8 cellular contexts compared by ENCODE assay signal in the genomic region with DNA sequence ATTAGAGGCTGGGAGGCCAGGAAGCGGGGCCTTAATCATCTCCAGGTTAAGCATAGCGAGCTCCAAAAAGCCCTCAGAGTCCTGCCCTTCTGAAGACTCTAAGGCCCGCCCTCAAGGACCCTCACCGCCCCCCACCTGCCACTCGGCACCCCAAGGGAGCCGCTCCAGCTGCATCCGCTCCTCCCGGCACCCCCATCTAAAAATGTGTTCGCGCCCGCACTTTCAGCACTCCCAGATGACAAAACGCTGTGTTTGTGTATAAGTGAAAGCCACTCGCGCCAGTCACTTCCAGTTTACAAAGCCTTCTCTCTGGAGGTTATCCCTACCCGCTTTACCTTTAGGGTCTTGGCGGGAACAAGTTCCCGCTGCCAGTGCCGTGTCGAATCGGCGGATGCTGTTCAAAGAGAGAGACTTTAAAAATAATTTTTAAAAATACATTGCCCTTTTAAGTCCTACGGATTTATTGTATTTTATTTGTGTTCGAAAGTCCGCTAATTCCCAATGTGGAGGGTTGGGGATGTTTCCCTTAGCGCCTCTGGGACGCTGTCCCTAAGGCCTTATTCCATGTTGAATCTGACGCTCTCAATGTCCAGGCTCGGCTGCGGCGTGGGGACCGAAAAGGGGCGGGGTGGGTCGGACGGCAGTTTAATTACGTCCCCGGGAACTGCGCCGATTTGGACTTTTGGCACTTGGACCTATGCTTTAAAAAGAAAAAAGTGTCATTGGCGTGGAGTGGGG. TPM values are rescaled to one million over a fixed set of nuclear protein-coding genes. Genes with fewer than 3 reads are reported as not detected.
DNase-seq lines count a peak whose midpoint lies in the region; ATAC-seq, FAIRE-seq and TF ChIP-seq lines count a peak whose summit lies in the region.

A gene (minus strand): TSS at position 64 of the 738 bp plus-strand sequence. CDS start 900 bp downstream, outside the sequence.
A gene with protein sequence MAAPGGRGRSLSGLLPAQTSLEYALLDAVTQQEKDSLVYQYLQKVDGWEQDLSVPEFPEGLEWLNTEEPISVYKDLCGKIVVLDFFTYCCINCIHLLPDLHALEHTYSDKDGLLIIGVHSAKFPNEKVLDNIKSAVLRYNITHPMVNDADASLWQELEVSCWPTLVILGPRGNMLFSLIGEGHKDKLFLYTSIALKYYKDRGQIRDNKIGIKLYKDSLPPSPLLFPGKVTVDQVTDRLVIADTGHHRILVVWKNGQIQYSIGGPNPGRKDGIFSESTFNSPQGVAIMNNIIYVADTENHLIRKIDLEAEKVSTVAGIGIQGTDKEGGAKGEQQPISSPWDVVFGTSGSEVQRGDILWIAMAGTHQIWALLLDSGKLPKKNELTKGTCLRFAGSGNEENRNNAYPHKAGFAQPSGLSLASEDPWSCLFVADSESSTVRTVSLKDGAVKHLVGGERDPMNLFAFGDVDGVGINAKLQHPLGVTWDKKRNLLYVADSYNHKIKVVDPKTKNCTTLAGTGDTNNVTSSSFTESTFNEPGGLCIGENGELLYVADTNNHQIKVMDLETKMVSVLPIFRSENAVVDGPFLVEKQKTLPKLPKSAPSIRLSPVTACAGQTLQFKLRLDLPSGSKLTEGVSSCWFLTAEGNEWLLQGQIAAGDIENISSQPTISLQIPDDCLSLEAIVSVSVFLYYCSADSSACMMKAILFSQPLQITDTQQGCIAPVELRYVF (plus strand): TSS at position 643 of the 738 bp plus-strand sequence. CDS start 212 bp downstream, outside the sequence.

- CTCF ChIA-PET in BJ (lab: Yijun Ruan, JAX): no interaction called here
- CTCF ChIA-PET in H1 (lab: Charles Lee; ENCODE audit: partially characterized antibody): interaction anchor here (0.9 kb wide), 1 partner anchor 55 kb away, joined by 3 read pairs; no protein-coding TSS in a partner anchor

- H2BK15ac ChIP-seq in H1 (ENCODE audit: low read length) (0 out of 2 replicates have a peak within 1 kb of the TSS, but pooled peaks have one; percentile 88), mesendoderm (replicated peaks; ENCODE audit: low read depth) (no peak within 1 kb of the TSS)

- H3K4ac ChIP-seq in H1 (replicated peaks; ENCODE audit: insufficient read length, low read depth, low read length) (peak within 1 kb of the TSS; percentile 55), mesendoderm (ENCODE audit: low read depth, low read length) (peak within 1 kb of the TSS; percentile 78)

- H2BK120ac ChIP-seq in H1 (replicated peaks; ENCODE audit: low read depth, low read length) (peak within 1 kb of the TSS; percentile 55), mesendoderm (ENCODE audit: low read depth, low read length) (peak within 1 kb of the TSS; percentile 15)

- no peak within 1 kb of the TSS for H2BK20ac ChIP-seq in H1 (ENCODE audit: low read length)

- no peaks in the 10 kb centered on the region for H4K20me1 ChIP-seq in H1 (replicated peaks in 1 of 2; ENCODE audit: control insufficient read depth in 1 of 2, insufficient read depth in 2 of 2, low read length in 2 of 2)

- H3K79me2 ChIP-seq in H1 (ENCODE audit: control insufficient read depth in 1 of 2, insufficient read depth in 2 of 2, low read length in 2 of 2) (peaks cover 0 to 50% of the 10 kb centered on the region in 2 experiments; a peak in 2 of 4 replicates), mesendoderm (ENCODE audit: control insufficient read depth, insufficient read depth, low read length) (peaks cover 10% of the 10 kb centered on the region)

- H3K4me1 ChIP-seq in H1 (replicated peaks in 1 of 4; ENCODE audit: control insufficient read depth in 3 of 4, insufficient read depth in 4 of 4, low read length in 3 of 4): peaks cover 3 to 6% (median 4%) of the 10 kb centered on the region in 4 experiments; a peak in 5 of 7 replicates
- peaks cover 4% of the 10 kb centered on the region for H3K4me1 ChIP-seq in mesendoderm (ENCODE audit: control insufficient read depth, low read depth, low read length)

- H3K56ac ChIP-seq in H1 (replicated peaks; ENCODE audit: insufficient read length, low read depth, low read length) (peak within 1 kb of the TSS; percentile 95), mesendoderm (ENCODE audit: low read length) (peak within 1 kb of the TSS; percentile 99)

- no peak for TF ChIP-seq CTCF in BJ (IDR thresholded peaks at IDR 0.05; ENCODE audit: insufficient read depth, low read depth, low read length)
- TF ChIP-seq CTCF in H1 (IDR thresholded peaks at IDR 0.05; ENCODE audit: control extremely low read depth in 1 of 3, insufficient read depth in 1 of 3, low read depth in 1 of 3, low read length in 3 of 3): no peak

- ATAC-seq in GM19351 (IDR thresholded peaks at IDR 0.05; ENCODE audit: unreplicated experiment) (peak; percentile 33), HG03571 (IDR thresholded peaks at IDR 0.05; ENCODE audit: unreplicated experiment) (peak; percentile 32)

- DNase-seq in BJ (ENCODE audit: low read depth) (no peak), NOMO-1 (lab: John Stamatoyannopoulos, UW; ENCODE audit: unreplicated experiment in 2 of 2) (peak; percentile 66 to 82), H1 (ENCODE audit: low read depth in 1 of 2, low spot score in 2 of 2) (peak; percentile 21 to 82), mesendoderm (peak; percentile 90)
- peak; percentile 42 to 48 for DNase-seq in activated CD8-positive, alpha-beta memory T cell treated with anti-CD3 and anti-CD28 coated beads for 4 hours (ENCODE audit: low read depth in 2 of 2)
- DNase-seq in stimulated activated CD8-positive, alpha-beta memory T cell treated with anti-CD3 and anti-CD28 coated beads, Interleukin-12 subunit alpha, Interleukin-12 subunit beta, amount 100 ng/mL, for 4 hours (ENCODE audit: low read depth): peak; percentile 46

- H2BK5ac ChIP-seq in H1 (ENCODE audit: low read depth, low read length) (peak within 1 kb of the TSS; percentile 99), mesendoderm (ENCODE audit: low read length) (peak within 1 kb of the TSS; percentile 87)

- peak within 1 kb of the TSS; percentile 81 to 98 for H3K4me2 ChIP-seq in H1 (ENCODE audit: insufficient read depth in 1 of 2, low read depth in 2 of 2, low read length in 2 of 2)
- peak within 1 kb of the TSS; percentile 34 for H3K4me2 ChIP-seq in mesendoderm (ENCODE audit: low read length)

- peak within 1 kb of the TSS; percentile 85 for H4K91ac ChIP-seq in H1 (replicated peaks; ENCODE audit: insufficient read length, low read length)

- H3K14ac ChIP-seq in H1 (ENCODE audit: insufficient read length): no peak within 1 kb of the TSS

- peak within 1 kb of the TSS; percentile 99 for H4K8ac ChIP-seq in H1 (ENCODE audit: extremely low read depth, insufficient read depth, low read length)
- H4K8ac ChIP-seq in mesendoderm (ENCODE audit: low read depth, low read length): peak within 1 kb of the TSS; percentile 83

- H3K4me3 ChIP-seq in BJ (ENCODE audit: low read depth, low read length) (peak within 1 kb of the TSS; percentile 83), H1 (ENCODE audit: extremely low read depth in 1 of 4, insufficient read depth in 2 of 4, low read depth in 3 of 4, low read length in 4 of 4) (peak within 1 kb of the TSS; percentile 75 to 98 (median 97)), mesendoderm (ENCODE audit: low read length) (peak within 1 kb of the TSS; percentile 89)

- peak within 1 kb of the TSS; percentile 97 for H3K27ac ChIP-seq in H1 (ENCODE audit: low read depth, low read length)
- H3K27ac ChIP-seq in mesendoderm (ENCODE audit: low read depth, low read length): peak within 1 kb of the TSS; percentile 24

- FAIRE-seq in H1 (lab: Jason Lieb, UNC): no peak

- peak; percentile 64 to 69; a peak in 2 of 3 replicates for TF ChIP-seq POLR2A in H1 (IDR thresholded peaks at IDR 0.05; ENCODE audit: control extremely low read depth in 1 of 2, low read depth in 2 of 2, low read length in 2 of 2)

- peak within 1 kb of the TSS; percentile 99 for H4K5ac ChIP-seq in H1 (ENCODE audit: insufficient read length, low read depth, low read length)
- H4K5ac ChIP-seq in mesendoderm (ENCODE audit: low read length): peak within 1 kb of the TSS; percentile 48

- TF ChIP-seq EP300 in H1 (IDR thresholded peaks at IDR 0.05; ENCODE audit: borderline replicate concordance in 1 of 2, low read depth in 2 of 2, low read length in 2 of 2): peak; percentile 18 to 72; a peak in 1 of 3 replicates

- H3K18ac ChIP-seq in H1 (ENCODE audit: extremely low read depth, low read length) (peak within 1 kb of the TSS; percentile 100), mesendoderm (ENCODE audit: low read length) (peak within 1 kb of the TSS; percentile 92)

- TF ChIP-seq RAD21 in H1 (IDR thresholded peaks at IDR 0.05 in 1 of 2, conservative IDR thresholded peaks at IDR 0.05 in 1 of 2; ENCODE audit: low read depth in 2 of 2, low read length in 2 of 2): no peak

- H3K9me3 ChIP-seq in H1 (ENCODE audit: insufficient read depth in 2 of 2, low read depth in 1 of 2, low read length in 1 of 2): no peaks in the 10 kb centered on the region

- peak within 1 kb of the TSS; percentile 91 for H2BK12ac ChIP-seq in H1 (ENCODE audit: low read depth, low read length)

- H3K9ac ChIP-seq in H1 (replicated peaks in 1 of 4; ENCODE audit: extremely low read depth in 1 of 4, low read depth in 3 of 4, low read length in 3 of 4) (peak within 1 kb of the TSS; percentile 89 to 99 (median 98)), mesendoderm (ENCODE audit: low read length) (peak within 1 kb of the TSS; percentile 95)

- H3K79me1 ChIP-seq in H1 (ENCODE audit: low read depth, low read length) (peaks cover 2% of the 10 kb centered on the region; the same call in 1 of the 2 replicates), mesendoderm (ENCODE audit: low read length) (peaks cover 4% of the 10 kb centered on the region)

- no peak within 1 kb of the TSS for H2AK5ac ChIP-seq in H1 (ENCODE audit: low read depth, low read length)
- no peak within 1 kb of the TSS for H2AK5ac ChIP-seq in mesendoderm (ENCODE audit: low read length)

- no peaks in the 10 kb centered on the region for H3K27me3 ChIP-seq in BJ (ENCODE audit: control insufficient read depth, insufficient read depth, low read length)
- H3K27me3 ChIP-seq in H1 (replicated peaks in 1 of 4; ENCODE audit: control insufficient read depth in 3 of 4, extremely low read depth in 1 of 4, insufficient read depth in 3 of 4, low read length in 3 of 4): no peaks in the 10 kb centered on the region
- H3K27me3 ChIP-seq in mesendoderm (ENCODE audit: insufficient read depth, low read length, poor library complexity): no peaks in the 10 kb centered on the region

- H2AFZ ChIP-seq in H1 (ENCODE audit: low read length): peak within 1 kb of the TSS; percentile 100

- WGBS in H1 (ENCODE audit: extremely low coverage in 1 of 2, insufficient coverage in 1 of 2, insufficient read length in 1 of 2, insufficient replicate concordance in 2 of 2, low coverage in 1 of 2, low lambda C conversion rate in 2 of 2, missing lambda C conversion rate in 1 of 2), 2 experiments: 5% methylated on average over 36 of the region's 39 CpGs; no CpG with 5 or more reads in 1 of the 2 experiments
- WGBS in mesendoderm (ENCODE audit: extremely low coverage, insufficient coverage, low lambda C conversion rate): no CpG with 5 or more reads among the region's 39 CpGs

- no peak within 1 kb of the TSS for H3K23ac ChIP-seq in H1 (ENCODE audit: insufficient read length)
- H3K23ac ChIP-seq in mesendoderm (ENCODE audit: low read length): peak within 1 kb of the TSS; percentile 82

- POLR2A ChIA-PET in BJ (lab: Charles Lee) (no interaction called here), H1 (lab: Charles Lee; ENCODE audit: partially characterized antibody) (interaction anchor here (0.7 to 1.6 kb wide), 6 partner anchors 9 to 135 kb away, joined by 3 to 5 read pairs (median 4); no protein-coding TSS in a partner anchor)

- H3K23me2 ChIP-seq in H1 (ENCODE audit: low read depth, low read length): peaks cover 6% of the 10 kb centered on the region; the same call in 1 of the 2 replicates

- H3K36me3 ChIP-seq in BJ (ENCODE audit: control insufficient read depth, insufficient read depth, low read length) (no peaks in the 10 kb centered on the region), H1 (ENCODE audit: control insufficient read depth in 2 of 4, insufficient read depth in 4 of 4, low read length in 3 of 4) (peaks cover 0 to 11% (median 2%) of the 10 kb centered on the region in 4 experiments; a peak in 3 of 8 replicates), mesendoderm (ENCODE audit: control insufficient read depth, insufficient read depth, low read length) (no peaks in the 10 kb centered on the region)

RNA-seq across cellular contexts. Expression of the first gene that starts in this region (rescaled TPM):
- 3.2 and 5.6 TPM in 2 replicates for polyA plus RNA-seq in BJ (2011; rRNA removed)
- polyA minus RNA-seq in BJ (2011; rRNA and poly(A)+ RNA removed): 2.6 and 3.1 TPM in 2 replicates
- 10.1 and 11.4 TPM in 2 replicates for total RNA-seq in H1 (2021; fragmentation: NEBNext Ultra II Directional; extraction: Animal tissue kit (Norgen Biotek cat#: 25700))
- polyA plus RNA-seq in H1 (2011; rRNA removed): 4.6 and 8.1 TPM in 2 replicates
- polyA plus RNA-seq in H1 (2011; cell fraction: cytosol; rRNA removed): 7.5 TPM
- polyA plus RNA-seq in H1 (2011; cell fraction: nucleus; rRNA removed): 4.4 TPM
- polyA plus RNA-seq in H1 (2012, experiment 1 of 2): 6.0 to 9.4 TPM (median 7.2 TPM) in 4 replicates
- polyA plus RNA-seq in H1 (2012, experiment 2 of 2): 0.47 TPM
- polyA plus RNA-seq in H1 (2013, experiment 1 of 2): 6.0 TPM
- 6.0 TPM for polyA plus RNA-seq in H1 (2013, experiment 2 of 2)
- 13.5 and 17.7 TPM in 2 replicates for polyA minus RNA-seq in H1 (2011; rRNA and poly(A)+ RNA removed)
- 6.2 TPM for polyA minus RNA-seq in H1 (2011; cell fraction: cytosol; rRNA and poly(A)+ RNA removed)
- 10.0 TPM for polyA minus RNA-seq in H1 (2011; cell fraction: nucleus; rRNA and poly(A)+ RNA removed)
- 6.8 TPM for polyA plus RNA-seq in mesendoderm (2013, experiment 1 of 2)
- 6.6 TPM for polyA plus RNA-seq in mesendoderm (2013, experiment 2 of 2)

RNA-seq across cellular contexts. Expression of the second gene that starts in this region (rescaled TPM):
- polyA plus RNA-seq in BJ (2011; rRNA removed) (4.2 and 8.2 TPM in 2 replicates), H1 (2011; rRNA removed) (4.4 and 4.9 TPM in 2 replicates)
- 9.7 and 10.4 TPM in 2 replicates for polyA minus RNA-seq in BJ (2011; rRNA and poly(A)+ RNA removed)
- total RNA-seq in H1 (2021; fragmentation: NEBNext Ultra II Directional; extraction: Animal tissue kit (Norgen Biotek cat#: 25700)): 21.6 and 25.6 TPM in 2 replicates
- polyA plus RNA-seq in H1 (2011; cell fraction: cytosol; rRNA removed): 6.7 TPM
- 7.0 TPM for polyA plus RNA-seq in H1 (2011; cell fraction: nucleus; rRNA removed)
- polyA plus RNA-seq in H1 (2012, experiment 1 of 2): 3.9 to 5.5 TPM (median 4.8 TPM) in 4 replicates
- polyA plus RNA-seq in H1 (2012, experiment 2 of 2): 0.29 TPM
- polyA plus RNA-seq in H1 (2013, experiment 1 of 2): 6.4 TPM
- polyA plus RNA-seq in H1 (2013, experiment 2 of 2): 5.6 TPM
- 34.1 and 36.0 TPM in 2 replicates for polyA minus RNA-seq in H1 (2011; rRNA and poly(A)+ RNA removed)
- 14.3 TPM for polyA minus RNA-seq in H1 (2011; cell fraction: cytosol; rRNA and poly(A)+ RNA removed)
- 71.4 TPM for polyA minus RNA-seq in H1 (2011; cell fraction: nucleus; rRNA and poly(A)+ RNA removed)
- 6.8 TPM for polyA plus RNA-seq in mesendoderm (2013, experiment 1 of 2)
- 6.9 TPM for polyA plus RNA-seq in mesendoderm (2013, experiment 2 of 2)
